ENCODE assay signal across 32 cellular contexts in the genomic region with DNA sequence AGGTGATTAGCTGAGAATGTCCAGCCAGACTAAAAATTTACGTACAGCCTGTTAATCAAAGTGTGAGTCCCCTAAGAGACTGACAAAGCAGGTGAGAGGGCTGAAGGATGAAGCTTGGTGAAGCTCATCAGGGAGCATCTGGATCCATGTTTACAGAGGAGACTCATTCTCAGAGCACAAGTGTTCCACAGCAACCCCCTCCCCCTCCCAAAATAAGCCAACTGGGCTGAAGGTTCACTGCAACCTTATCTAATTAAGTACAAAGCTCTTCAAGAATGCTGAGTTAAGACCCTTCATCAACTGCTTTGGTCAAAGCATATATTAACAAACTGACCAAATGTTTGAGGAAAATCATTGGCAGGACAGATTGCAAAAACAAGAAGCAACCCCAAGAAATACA.
"Had no signal": no experiment of that assay in that cellular context is flagged by ENCODE, and none has a peak within 500 bp of the region (broad histone marks: within the 10 kb centered on the region; RNA-seq: fewer than 3 reads in every experiment).

No MANE protein-coding gene starts in this region.

- H3K9me3 ChIP-seq: ascending aorta, breast epithelium, colonic mucosa had no signal

- H3K27me3 Mint-ChIP-seq: activated CD4-positive, alpha-beta memory T cell treated with anti-CD3 and anti-CD28 coated beads for 36 hours; activated CD4-positive, alpha-beta T cell treated with anti-CD3 and anti-CD28 coated beads for 36 hours; activated CD4-positive, alpha-beta T cell treated with anti-CD3 and anti-CD28 coated beads, Interleukin-2, amount 10 ng/mL, durations not matched to agents 24 days and 14 days; activated CD8-positive, alpha-beta memory T cell treated with anti-CD3 and anti-CD28 coated beads, Interleukin-2, amount 10 ng/mL, durations not matched to agents 7 days and 5 days; activated naive CD4-positive, alpha-beta T cell treated with anti-CD3 and anti-CD28 coated beads, Interleukin-2, amount 10 ng/mL, durations not matched to agents 7 days and 5 days; activated naive CD8-positive, alpha-beta T cell treated with anti-CD3 and anti-CD28 coated beads, Interleukin-2, amount 10 ng/mL, durations not matched to agents 7 days and 5 days; brain; T-helper 17 cell had no signal

- H3K4me1 Mint-ChIP-seq: activated CD4-positive, alpha-beta T cell treated with anti-CD3 and anti-CD28 coated beads for 36 hours; activated CD4-positive, alpha-beta T cell treated with anti-CD3 and anti-CD28 coated beads, Interleukin-2, amount 10 ng/mL, durations not matched to agents 24 days and 14 days; activated CD8-positive, alpha-beta memory T cell treated with anti-CD3 and anti-CD28 coated beads, Interleukin-2, amount 10 ng/mL, durations not matched to agents 7 days and 5 days; activated naive CD4-positive, alpha-beta T cell treated with anti-CD3 and anti-CD28 coated beads, Interleukin-2, amount 10 ng/mL, durations not matched to agents 7 days and 5 days; activated naive CD8-positive, alpha-beta T cell treated with anti-CD3 and anti-CD28 coated beads, Interleukin-2, amount 10 ng/mL, durations not matched to agents 7 days and 5 days; brain; T-helper 17 cell had no signal

- H3K36me3 ChIP-seq: ascending aorta, breast epithelium, cardiac muscle cell, colonic mucosa had no signal

- H3K27me3 ChIP-seq: ascending aorta, breast epithelium, cardiac muscle cell, colonic mucosa had no signal

- FAIRE-seq: frontal cortex had no signal

- H3K27ac ChIP-seq: ascending aorta, breast epithelium, cardiac muscle cell, colonic mucosa had no signal

- H3K4me3 ChIP-seq: ascending aorta, breast epithelium, cardiac muscle cell, colonic mucosa had no signal

- H3K9me3 Mint-ChIP-seq: activated naive CD8-positive, alpha-beta T cell treated with anti-CD3 and anti-CD28 coated beads, Interleukin-2, amount 10 ng/mL, durations not matched to agents 7 days and 5 days; brain had no signal

- H3K27ac Mint-ChIP-seq: activated CD4-positive, alpha-beta memory T cell treated with anti-CD3 and anti-CD28 coated beads for 36 hours; activated CD4-positive, alpha-beta T cell treated with anti-CD3 and anti-CD28 coated beads for 36 hours; activated CD4-positive, alpha-beta T cell treated with anti-CD3 and anti-CD28 coated beads, Interleukin-2, amount 10 ng/mL, durations not matched to agents 24 days and 14 days; activated CD8-positive, alpha-beta memory T cell treated with anti-CD3 and anti-CD28 coated beads, Interleukin-2, amount 10 ng/mL, durations not matched to agents 7 days and 5 days; activated CD8-positive, alpha-beta T cell treated with anti-CD3 and anti-CD28 coated beads, Interleukin-2, amount 10 ng/mL, durations not matched to agents 7 days and 5 days; activated naive CD4-positive, alpha-beta T cell treated with anti-CD3 and anti-CD28 coated beads, Interleukin-2, amount 10 ng/mL, durations not matched to agents 7 days and 5 days; activated naive CD4-positive, alpha-beta T cell treated with anti-CD3 and anti-CD28 coated beads, Interleukin-2, amount 50 U/mL, for 72 hours; activated naive CD8-positive, alpha-beta T cell treated with anti-CD3 and anti-CD28 coated beads, Interleukin-2, amount 10 ng/mL, durations not matched to agents 7 days and 5 days; activated T-helper 1 cell treated with anti-CD3 and anti-CD28 coated beads, Interleukin-12 subunit alpha, Interleukin-12 subunit beta, Interleukin-2, Interleukin-4 antibody, amounts not matched to agents 30 ng/mL and 10 ng/mL and 1 ng/mL, durations not matched to agents 14 hours and 24 hours and 36 hours; activated T-helper 2 cell treated with anti-CD3 and anti-CD28 coated beads, Interferon-gamma antibody, Interleukin-2, Interleukin-4, amounts not matched to agents 10 μg/mL and 5 μg/mL and 100 μg/mL, durations not matched to agents 14 hours and 24 hours and 36 hours; brain; T-helper 17 cell; T-helper 2 cell treated with Interferon-gamma antibody and Interleukin-4, amounts not matched to agents 5 μg/mL and 100 μg/mL, for 36 hours had no signal

- H3K4me3 Mint-ChIP-seq: activated CD4-positive, alpha-beta memory T cell treated with anti-CD3 and anti-CD28 coated beads for 36 hours; activated CD4-positive, alpha-beta T cell treated with anti-CD3 and anti-CD28 coated beads for 36 hours; activated CD4-positive, alpha-beta T cell treated with anti-CD3 and anti-CD28 coated beads, Interleukin-2, amount 10 ng/mL, durations not matched to agents 24 days and 14 days; activated CD8-positive, alpha-beta memory T cell treated with anti-CD3 and anti-CD28 coated beads, Interleukin-2, amount 10 ng/mL, durations not matched to agents 7 days and 5 days; activated CD8-positive, alpha-beta T cell treated with anti-CD3 and anti-CD28 coated beads, Interleukin-2, amount 10 ng/mL, durations not matched to agents 7 days and 5 days; activated naive CD4-positive, alpha-beta T cell treated with anti-CD3 and anti-CD28 coated beads, Interleukin-2, amount 10 ng/mL, durations not matched to agents 7 days and 5 days; activated naive CD8-positive, alpha-beta T cell treated with anti-CD3 and anti-CD28 coated beads, Interleukin-2, amount 10 ng/mL, durations not matched to agents 7 days and 5 days; activated T-helper 1 cell treated with anti-CD3 and anti-CD28 coated beads, Interleukin-12 subunit alpha, Interleukin-12 subunit beta, Interleukin-2, Interleukin-4 antibody, amounts not matched to agents 30 ng/mL and 10 ng/mL and 1 ng/mL, durations not matched to agents 14 hours and 24 hours and 36 hours; brain; T-helper 17 cell; T-helper 2 cell treated with Interferon-gamma antibody and Interleukin-4, amounts not matched to agents 5 μg/mL and 100 μg/mL, for 36 hours had no signal

- H3K36me3 Mint-ChIP-seq: activated CD4-positive, alpha-beta memory T cell treated with anti-CD3 and anti-CD28 coated beads for 36 hours; activated CD8-positive, alpha-beta memory T cell treated with anti-CD3 and anti-CD28 coated beads, Interleukin-2, amount 10 ng/mL, durations not matched to agents 7 days and 5 days; activated naive CD4-positive, alpha-beta T cell treated with anti-CD3 and anti-CD28 coated beads, Interleukin-2, amount 10 ng/mL, durations not matched to agents 7 days and 5 days; activated naive CD4-positive, alpha-beta T cell treated with anti-CD3 and anti-CD28 coated beads, Interleukin-2, amount 50 U/mL, for 72 hours; activated naive CD8-positive, alpha-beta T cell treated with anti-CD3 and anti-CD28 coated beads, Interleukin-2, amount 10 ng/mL, durations not matched to agents 7 days and 5 days; brain had no signal

- H3K4me1 ChIP-seq: ascending aorta, breast epithelium, colonic mucosa had no signal

- DNase-seq: activated CD4-positive, alpha-beta memory T cell treated with anti-CD3 and anti-CD28 coated beads for 36 hours; activated CD4-positive, alpha-beta T cell treated with anti-CD3 and anti-CD28 coated beads for 36 hours; activated CD4-positive, alpha-beta T cell treated with anti-CD3 and anti-CD28 coated beads, Interleukin-2, amount 10 ng/mL, durations not matched to agents 24 days and 14 days; activated CD4-positive, CD25-positive, alpha-beta regulatory T cell; activated CD4-positive, CD25-positive, alpha-beta regulatory T cell treated with anti-CD3 and anti-CD28 coated beads, Interleukin-2, amount 50 U/mL, for 72 hours; activated CD8-positive, alpha-beta memory T cell treated with anti-CD3 and anti-CD28 coated beads, Interleukin-2, amount 10 ng/mL, durations not matched to agents 7 days and 5 days; activated CD8-positive, alpha-beta memory T cell treated with anti-CD3 and anti-CD28 coated beads, Interleukin-2, amount 50 U/mL, for 4 hours; activated CD8-positive, alpha-beta T cell treated with anti-CD3 and anti-CD28 coated beads, Interleukin-2, amount 10 ng/mL, durations not matched to agents 7 days and 5 days; activated gamma-delta T cell; activated naive CD4-positive, alpha-beta T cell; activated naive CD4-positive, alpha-beta T cell treated with anti-CD3 and anti-CD28 coated beads, Interleukin-2, amount 10 ng/mL, durations not matched to agents 7 days and 5 days; activated naive CD8-positive, alpha-beta T cell treated with anti-CD3 and anti-CD28 coated beads, Interleukin-2, amount 10 ng/mL, durations not matched to agents 7 days and 5 days; activated T-cell treated with anti-CD3 and anti-CD28 coated beads, Interleukin-2, amount 50 U/mL, for 1 hour; activated T-cell treated with anti-CD3 and anti-CD28 coated beads, Interleukin-2, amount 50 U/mL, for 48 hours; central memory CD4-positive, alpha-beta T cell; cerebellar nuclear complex; colonic mucosa; effector CD8-positive, alpha-beta T cell; foreskin fibroblast; head of caudate nucleus; T-helper 1 cell; T-helper 17 cell; T1000 had no signal
